In the genomic region with DNA sequence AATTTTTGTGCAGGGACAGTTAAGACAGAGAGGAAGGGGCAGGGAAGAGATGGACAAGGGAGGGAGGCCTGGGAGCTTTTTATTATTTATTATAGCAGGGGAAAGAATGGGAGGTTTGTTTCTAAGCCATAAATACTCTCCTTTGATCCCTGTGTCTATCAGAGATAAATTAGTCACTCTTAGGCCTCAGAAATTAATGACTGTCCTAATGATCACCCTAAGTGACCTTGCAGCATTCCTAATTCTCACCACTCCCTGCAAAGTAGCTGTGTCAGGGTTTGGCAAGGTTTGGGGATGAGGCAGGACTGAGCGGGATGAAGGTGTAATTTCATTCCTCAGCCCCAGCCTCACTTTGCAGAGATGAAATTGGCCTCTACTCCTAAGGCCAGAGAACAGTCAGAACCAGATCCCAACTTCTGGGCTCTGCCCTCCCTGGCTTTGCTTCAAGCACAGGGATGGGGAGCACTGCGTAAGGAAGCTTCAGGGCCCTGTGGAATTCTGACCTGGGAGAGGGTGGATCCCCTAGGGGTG, we compare ENCODE assay signal across 9 cellular contexts.
DNase-seq lines count a peak whose midpoint lies in the region; ATAC-seq and TF ChIP-seq lines count a peak whose summit lies in the region.
"Had no signal": no experiment of that assay in that cellular context is flagged by ENCODE, and none has a peak within 500 bp of the region (broad histone marks: within the 10 kb centered on the region; RNA-seq: fewer than 3 reads in every experiment).

No MANE protein-coding gene starts in this region.

- peak in 1 of 2 donors; percentile 9 for ATAC-seq in lower lobe of right lung
- no peak for ATAC-seq in HG02981 (IDR thresholded peaks at IDR 0.05; ENCODE audit: unreplicated experiment)

- no peaks in the 10 kb centered on the region for H3K9me3 ChIP-seq in HUES6 (ENCODE audit: control insufficient read depth, insufficient read depth, low read depth, low read length)
- no peaks in the 10 kb centered on the region for H3K9me3 ChIP-seq in mammary epithelial cell (replicated peaks; ENCODE audit: insufficient read depth, low read length)
- no peaks in the 10 kb centered on the region for H3K9me3 ChIP-seq in lower lobe of right lung
- H3K9me3 ChIP-seq in stomach smooth muscle (ENCODE audit: control insufficient read depth in 2 of 2, low read length in 2 of 2), result no peaks in the 10 kb centered on the region
- no peaks in the 10 kb centered on the region for H3K9me3 ChIP-seq in SJCRH30 (replicated peaks)

- peak overlapping the region; percentile 48 for H3K9ac ChIP-seq in HUES6 (ENCODE audit: low read length)
- H3K9ac ChIP-seq in mammary epithelial cell (ENCODE audit: insufficient read depth, low read length), result no peak overlapping the region
- H3K9ac ChIP-seq in stomach smooth muscle (ENCODE audit: low read length in 2 of 2), result peak overlapping the region; percentile 64 to 68

- peak overlapping the region; percentile 92; the same call in 1 of the 2 replicates for H3K27ac ChIP-seq in HUES6 (ENCODE audit: low read depth, low read length)
- no peak overlapping the region for H3K27ac ChIP-seq in mammary epithelial cell (ENCODE audit: insufficient read depth, low read depth, low read length)
- H3K27ac ChIP-seq in lower lobe of right lung, result peak overlapping the region; percentile 76
- H3K27ac ChIP-seq in stomach smooth muscle (ENCODE audit: low read length), result peak overlapping the region; percentile 73
- no peak overlapping the region for H3K27ac ChIP-seq in SJCRH30
- H3K27ac ChIP-seq in brain microvascular endothelial cell, result no peak overlapping the region

- peak overlapping the region; percentile 98 for H2AFZ ChIP-seq in mammary epithelial cell (ENCODE audit: low read depth, low read length)

- H3K27me3 ChIP-seq in HUES6 (ENCODE audit: control insufficient read depth, insufficient read depth, low read length) (no peaks in the 10 kb centered on the region), mammary epithelial cell (ENCODE audit: insufficient read depth, low read length) (no peaks in the 10 kb centered on the region), lower lobe of right lung (ENCODE audit: low read depth) (no peaks in the 10 kb centered on the region), stomach smooth muscle (ENCODE audit: control insufficient read depth in 1 of 2, insufficient read depth in 2 of 2, low read length in 2 of 2) (no peaks in the 10 kb centered on the region), SJCRH30 (no peaks in the 10 kb centered on the region), brain microvascular endothelial cell (replicated peaks) (no peaks in the 10 kb centered on the region)

- BruUV-seq in mammary epithelial cell (replicated peaks; lab: Mats Ljungman, UMichigan), result no TSS peak

- H3K4me1 ChIP-seq in HUES6 (ENCODE audit: control insufficient read depth, insufficient read depth, low read length), result peaks cover 31% of the 10 kb centered on the region
- peaks cover 18% of the 10 kb centered on the region for H3K4me1 ChIP-seq in mammary epithelial cell (ENCODE audit: insufficient read depth, low read length)
- peaks cover 18% of the 10 kb centered on the region for H3K4me1 ChIP-seq in lower lobe of right lung
- peaks cover 29% of the 10 kb centered on the region for H3K4me1 ChIP-seq in stomach smooth muscle (ENCODE audit: control insufficient read depth, insufficient read depth, low read length)
- peaks cover 7% of the 10 kb centered on the region; the same call in 1 of the 2 replicates for H3K4me1 ChIP-seq in SJCRH30

- no peaks in the 10 kb centered on the region for H4K20me1 ChIP-seq in mammary epithelial cell (ENCODE audit: insufficient read depth, low read length)

- intact Hi-C loops in mammary epithelial cell (cut with micrococcal nuclease) (loop anchor here (1.0 to 5.0 kb wide), 4 partner anchors 214 to 493 kb away; a partner anchor contains a TSS), lower lobe of right lung (cut with DNase I) (loop anchor here (5.0 kb wide), 1 partner anchor 489 kb away; no protein-coding TSS in a partner anchor), lower leg skin (cut with DNase I; ENCODE audit: low total_unique reads) (no loop called here)

- H3K4me2 ChIP-seq in mammary epithelial cell (ENCODE audit: insufficient read depth, low read depth, low read length), result peak overlapping the region; percentile 40

- dilution Hi-C loops in mammary epithelial cell (cut with HindIII; ENCODE audit: low sequenced_read_pairs), result loop anchor here (5.0 kb wide), 2 partner anchors 79 to 139 kb away; no protein-coding TSS in a partner anchor

- CTCF ChIA-PET in mammary epithelial cell (lab: Charles Lee; ENCODE audit: low non-redundant PET), result interaction anchor here (0.5 to 0.6 kb wide), 3 partner anchors 351 to 559 kb away, joined by 3 read pairs; no protein-coding TSS in a partner anchor

- TF ChIP-seq POLR2A in lower leg skin (IDR thresholded peaks at IDR 0.05), result no peak

- no peaks in the 10 kb centered on the region for H3K79me2 ChIP-seq in mammary epithelial cell (ENCODE audit: insufficient read depth, low read length)

- H3K4me3 ChIP-seq in HUES6 (ENCODE audit: low read depth, low read length) (no peak overlapping the region), mammary epithelial cell (replicated peaks in 1 of 3; ENCODE audit: insufficient read depth in 1 of 3, low read depth in 2 of 3, low read length in 3 of 3) (no peak overlapping the region), lower lobe of right lung (no peak overlapping the region), stomach smooth muscle (ENCODE audit: low read length in 2 of 2) (peak overlapping the region in 1 of 2 donors; percentile 50), lower leg skin (ENCODE audit: low read depth, poor library complexity, severe bottlenecking) (no peak overlapping the region), SJCRH30 (no peak overlapping the region), brain microvascular endothelial cell (ENCODE audit: low read depth, low read length) (no peak overlapping the region)

- WGBS in mammary epithelial cell (ENCODE audit: low coverage, missing lambda C conversion rate), result 50% methylated on average over 2 of the region's 2 CpGs
- WGBS in lower leg skin, 2 donors, result 20 to 35% methylated on average over 2 of the region's 2 CpGs

- H3K36me3 ChIP-seq in HUES6 (ENCODE audit: control insufficient read depth, insufficient read depth, low read length), result no peaks in the 10 kb centered on the region
- H3K36me3 ChIP-seq in mammary epithelial cell (ENCODE audit: insufficient read depth, low read length), result no peaks in the 10 kb centered on the region
- H3K36me3 ChIP-seq in lower lobe of right lung, result no peaks in the 10 kb centered on the region
- no peaks in the 10 kb centered on the region for H3K36me3 ChIP-seq in stomach smooth muscle (ENCODE audit: control insufficient read depth in 2 of 2, insufficient read depth in 2 of 2, low read length in 2 of 2)
- no peaks in the 10 kb centered on the region for H3K36me3 ChIP-seq in SJCRH30
- no peaks in the 10 kb centered on the region for H3K36me3 ChIP-seq in brain microvascular endothelial cell (replicated peaks)

- in situ Hi-C loops in mammary epithelial cell (cut with MboI; ENCODE audit: low sequenced_read_pairs in 2 of 2), result loop anchor here (5.0 kb wide), 3 partner anchors 424 to 494 kb away; no protein-coding TSS in a partner anchor
- in situ Hi-C loops in brain microvascular endothelial cell (cut with HindIII; ENCODE audit: low pct_ligation_motif_present, low sequenced_read_pairs), result no loop called here

- DNase-seq in mammary epithelial cell, result peak; percentile 21
- DNase-seq in lower lobe of right lung, result no peak
- no peak for DNase-seq in lower leg skin (ENCODE audit: low spot score in 2 of 2)
- no peak for DNase-seq in SJCRH30
- DNase-seq in brain microvascular endothelial cell, result no peak
- DNase-seq: NCI-H526 treated with DMSO at 0.1 percent for 48 hours had no signal

- TF ChIP-seq CTCF in mammary epithelial cell (conservative IDR thresholded peaks at IDR 0.05 in 1 of 2, IDR thresholded peaks at IDR 0.05 in 1 of 2; ENCODE audit: extremely low read depth in 1 of 2, insufficient read depth in 1 of 2, low read depth in 1 of 2, low read length in 2 of 2), result no peak
- no peak for TF ChIP-seq CTCF in lower lobe of right lung (IDR thresholded peaks at IDR 0.05)
- no peak for TF ChIP-seq CTCF in lower leg skin (IDR thresholded peaks at IDR 0.05)
- no peak for TF ChIP-seq CTCF in brain microvascular endothelial cell (IDR thresholded peaks at IDR 0.05; ENCODE audit: low read depth, low read length, missing control alignments)

Comparison
In these comparisons a context has a peak if more than half of its experiments do, and no peak if none do; other contexts are left out.
1. H3K27ac ChIP-seq: peak in HUES6 (single experiment), lower lobe of right lung (single experiment) and stomach smooth muscle (single experiment); none in mammary epithelial cell (single experiment), SJCRH30 (single experiment) and brain microvascular endothelial cell (single experiment).